Comparison of ENCODE assay signal across 8 cellular contexts in the genomic region with DNA sequence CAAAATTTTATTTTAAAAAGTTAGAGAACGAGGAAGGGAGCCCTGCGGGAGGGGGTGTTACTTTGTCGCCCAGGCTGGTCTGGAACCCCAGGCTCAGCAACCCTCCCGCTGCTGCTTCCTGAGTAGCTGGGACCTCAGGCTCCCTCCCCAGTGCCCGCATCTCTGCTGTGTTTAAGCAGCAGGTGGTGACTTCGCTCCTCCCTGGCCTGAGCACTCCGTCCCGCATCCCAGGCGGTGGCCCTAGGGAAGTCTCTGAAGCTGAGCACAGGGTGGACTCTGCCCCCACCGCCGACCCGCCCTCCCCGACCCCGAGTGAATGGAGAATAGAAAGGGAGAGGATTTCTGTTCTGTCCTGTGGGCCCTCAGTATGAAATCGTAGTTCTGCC. TPM values are rescaled to one million over a fixed set of nuclear protein-coding genes. Genes with fewer than 3 reads are reported as not detected.
A peak's percentile ranks its signal among the peaks of the same experiment; 100 is the strongest.
DNase-seq lines count a peak whose midpoint lies in the region; ATAC-seq and TF ChIP-seq lines count a peak whose summit lies in the region.

No MANE protein-coding gene starts in this region.

- H3K27ac ChIP-seq in right atrium auricular region (peak overlapping the region; percentile 71 to 81), skeletal muscle tissue (ENCODE audit: low read depth, low read length) (peak overlapping the region; percentile 12)

- peak; percentile 20 for ATAC-seq in GM19025 (IDR thresholded peaks at IDR 0.05; ENCODE audit: low read depth, unreplicated experiment)
- peak; percentile 27 for ATAC-seq in HG03354 (IDR thresholded peaks at IDR 0.05; ENCODE audit: poor library complexity, severe bottlenecking, unreplicated experiment)
- ATAC-seq in GM21367 (IDR thresholded peaks at IDR 0.05; ENCODE audit: unreplicated experiment), result no peak

- H3K4me3 ChIP-seq in right atrium auricular region (peak overlapping the region; percentile 62 to 67), skeletal muscle tissue (ENCODE audit: low read length in 3 of 3) (peak overlapping the region; percentile 62 to 81 (median 79))

- H3K27me3 ChIP-seq in right atrium auricular region (no peaks in the 10 kb centered on the region), skeletal muscle tissue (ENCODE audit: control insufficient read depth in 3 of 3, insufficient read depth in 3 of 3, low read length in 3 of 3) (no peaks in the 10 kb centered on the region)

- peaks cover 0 to 10% of the 10 kb centered on the region in 2 donors for H3K4me1 ChIP-seq in right atrium auricular region
- peaks cover 7 to 14% (median 13%) of the 10 kb centered on the region in 3 donors for H3K4me1 ChIP-seq in skeletal muscle tissue (ENCODE audit: control insufficient read depth in 3 of 3, insufficient read depth in 3 of 3, low read length in 3 of 3)

- H3K36me3 ChIP-seq in right atrium auricular region (no peaks in the 10 kb centered on the region), skeletal muscle tissue (ENCODE audit: control insufficient read depth in 3 of 3, insufficient read depth in 3 of 3, low read length in 3 of 3) (peaks cover 6 to 12% (median 11%) of the 10 kb centered on the region in 3 donors)

- peak overlapping the region; percentile 56 to 72 (median 57) for H3K9ac ChIP-seq in skeletal muscle tissue (ENCODE audit: low read depth in 1 of 3, low read length in 3 of 3)

- DNase-seq in activated T-helper 1 cell treated with Interleukin-2 at 50 U/mL for 16 hours (ENCODE audit: low read depth) (peak; percentile 2), right atrium auricular region (ENCODE audit: low spot score) (no peak), T1000 (lab: John Stamatoyannopoulos, UW) (no peak), NCI-H1930 (lab: John Stamatoyannopoulos, UW) (no peak)

- no peak for TF ChIP-seq CTCF in right atrium auricular region (IDR thresholded peaks at IDR 0.05)

- no peaks in the 10 kb centered on the region for H3K9me3 ChIP-seq in right atrium auricular region
- no peaks in the 10 kb centered on the region for H3K9me3 ChIP-seq in skeletal muscle tissue (ENCODE audit: control insufficient read depth in 3 of 3, low read length in 3 of 3)

RNA-seq across cellular contexts. Expression of gene ZNF701, which starts 30.5 kb away (rescaled TPM):
- total RNA-seq in right atrium auricular region, result 10 to 100 TPM; 12.7 to 13.6 TPM
- 20.9 TPM for total RNA-seq in skeletal muscle tissue

RNA-seq across cellular contexts. Expression of gene ZNF83, which starts 37.5 kb away (rescaled TPM):
- total RNA-seq in right atrium auricular region (10 to 100 TPM; 16.6 to 24.4 TPM), skeletal muscle tissue (29.2 TPM)
